9 cellular contexts compared by ENCODE assay signal in the genomic region with DNA sequence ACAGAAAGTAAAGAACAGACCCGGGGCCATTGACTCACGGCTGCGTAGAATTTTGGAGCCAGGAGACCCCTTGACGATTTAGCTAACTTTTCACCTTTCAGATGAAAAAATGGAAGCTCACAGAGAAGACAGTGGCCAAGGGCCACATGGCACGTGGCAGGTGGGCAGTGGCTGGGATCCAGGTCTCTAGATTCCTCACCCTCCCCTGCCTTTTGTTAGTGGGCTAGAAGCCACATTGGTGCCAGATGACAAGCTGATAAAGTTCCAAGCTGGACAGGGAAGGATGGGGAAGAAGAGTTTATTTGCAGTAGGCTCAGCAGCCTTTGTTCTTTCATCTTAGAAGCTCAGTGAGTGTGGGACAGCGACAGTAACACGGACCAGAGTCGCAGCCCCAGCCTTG.
"Had no signal": no experiment of that assay in that cellular context is flagged by ENCODE, and none has a peak within 500 bp of the region (broad histone marks: within the 10 kb centered on the region; RNA-seq: fewer than 3 reads in every experiment).

No MANE protein-coding gene starts in this region.

- H3K4me3 ChIP-seq: GM23248, GM23338, HAP-1 had no signal

- H3K36me3 ChIP-seq: HAP-1 had no signal

- H3K9me3 ChIP-seq: HAP-1 had no signal

- ATAC-seq: GM23338, HCT116 had no signal

- DNase-seq: GM23248, GOT3, H7, H9, HCEC 1CT, HFFc6 had no signal
